16 cellular contexts compared by ENCODE assay signal in the genomic region with DNA sequence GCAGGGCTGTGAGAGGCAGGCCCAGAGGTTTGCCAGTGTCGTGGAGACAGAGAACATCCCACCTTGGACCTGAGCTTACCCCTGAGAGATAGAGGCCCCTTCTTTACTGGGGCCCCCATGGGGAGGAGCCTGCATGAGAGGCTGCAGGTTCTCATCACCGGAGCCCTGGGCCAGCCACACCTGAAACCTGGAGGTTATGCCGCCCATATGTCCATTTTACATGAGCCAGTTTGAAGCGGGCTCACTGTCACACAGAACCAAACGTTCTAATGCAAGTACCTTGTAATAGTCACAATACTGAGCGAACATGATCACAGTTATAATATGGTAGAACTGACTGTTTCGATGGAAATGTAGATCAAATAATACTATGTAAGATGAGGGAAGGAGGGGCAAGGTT. TPM values are rescaled to one million over a fixed set of nuclear protein-coding genes. Genes with fewer than 3 reads are reported as not detected.
DNase-seq lines count a peak whose midpoint lies in the region; ATAC-seq and TF ChIP-seq lines count a peak whose summit lies in the region.
"Had no signal": no experiment of that assay in that cellular context is flagged by ENCODE, and none has a peak within 500 bp of the region (broad histone marks: within the 10 kb centered on the region; RNA-seq: fewer than 3 reads in every experiment).

No MANE protein-coding gene starts in this region.

- no peaks in the 10 kb centered on the region for H3K79me2 ChIP-seq in DND-41 (ENCODE audit: insufficient read depth, low read length)

- H3K36me3 ChIP-seq in DND-41 (ENCODE audit: insufficient read depth, low read length), result no peaks in the 10 kb centered on the region
- H3K36me3 ChIP-seq in CD4-positive, alpha-beta memory T cell (ENCODE audit: insufficient read depth, low read length), result no peaks in the 10 kb centered on the region
- H3K36me3 ChIP-seq: HAP-1 had no signal

- no peak overlapping the region for H3K4me3 Mint-ChIP-seq in T-helper 17 cell
- no peak overlapping the region for H3K4me3 Mint-ChIP-seq in CD4-positive, alpha-beta memory T cell

- peaks cover 34% of the 10 kb centered on the region for H3K27me3 Mint-ChIP-seq in T-helper 17 cell
- peaks cover 0 to 6% of the 10 kb centered on the region in 2 donors for H3K27me3 Mint-ChIP-seq in CD4-positive, alpha-beta memory T cell

- CTCF ChIA-PET in CD4-positive, alpha-beta memory T cell (lab: Charles Lee; ENCODE audit: partially characterized antibody), result interaction anchor here (1.4 kb wide), 1 partner anchor 12 kb away, joined by 4 read pairs; no protein-coding TSS in a partner anchor

- H3K4me2 ChIP-seq in DND-41 (ENCODE audit: insufficient read depth, low read length), result no peak overlapping the region

- H3K4me1 ChIP-seq in DND-41 (ENCODE audit: insufficient read depth, low read length), result peaks cover 45% of the 10 kb centered on the region
- H3K4me1 ChIP-seq in CD4-positive, alpha-beta memory T cell (ENCODE audit: insufficient read depth, low read length), result no peaks in the 10 kb centered on the region
- H3K4me1 ChIP-seq: HAP-1 had no signal

- ATAC-seq in DND-41 (ENCODE audit: insufficient read depth, low read depth) (no peak), T-helper 17 cell (no peak)

- H3K27me3 ChIP-seq in DND-41 (ENCODE audit: insufficient read depth, low read length, poor library complexity) (no peaks in the 10 kb centered on the region), dorsolateral prefrontal cortex (no peaks in the 10 kb centered on the region)
- peaks cover 2% of the 10 kb centered on the region for H3K27me3 ChIP-seq in CD4-positive, alpha-beta memory T cell (ENCODE audit: insufficient read depth, low read length)

- intact Hi-C loops in dorsolateral prefrontal cortex (cut with DNase I), result loop anchor here in 1 of 2 donors (10.0 kb wide), 1 partner anchor 185 kb away; no protein-coding TSS in a partner anchor
- intact Hi-C loops in CD4-positive, alpha-beta memory T cell (cut with micrococcal nuclease), result no loop called here

- H3K27ac Mint-ChIP-seq in T-helper 17 cell, result peak overlapping the region; percentile 21
- H3K27ac Mint-ChIP-seq in CD4-positive, alpha-beta memory T cell, result peak overlapping the region in 1 of 7 donors; percentile 52

- H3K9me3 ChIP-seq in DND-41 (ENCODE audit: insufficient read depth, low read length, severe bottlenecking) (no peaks in the 10 kb centered on the region), T-helper 17 cell (ENCODE audit: control insufficient read depth, low read length, poor library complexity, severe bottlenecking) (no peaks in the 10 kb centered on the region)
- no peaks in the 10 kb centered on the region for H3K9me3 ChIP-seq in CD4-positive, alpha-beta memory T cell (ENCODE audit: control insufficient read depth in 1 of 2, low read length in 2 of 2)
- H3K9me3 ChIP-seq: HAP-1 had no signal

- peak overlapping the region; percentile 90 for H3K27ac ChIP-seq in DND-41 (ENCODE audit: low read length)
- peak overlapping the region in 54 of 59 donors; percentile 64 to 95 (median 86) for H3K27ac ChIP-seq in dorsolateral prefrontal cortex
- peak overlapping the region; percentile 82 for H3K27ac ChIP-seq in substantia nigra (ENCODE audit: low read depth, low read length, poor library complexity, severe bottlenecking)
- H3K27ac ChIP-seq in CD4-positive, alpha-beta memory T cell (ENCODE audit: low read depth, low read length), result no peak overlapping the region
- H3K27ac ChIP-seq: GM23248 had no signal

- no peak overlapping the region for H2AFZ ChIP-seq in DND-41 (ENCODE audit: low read depth, low read length)
- H2AFZ ChIP-seq: GM23248 had no signal

- H3K9me3 Mint-ChIP-seq in CD4-positive, alpha-beta memory T cell, result no peaks in the 10 kb centered on the region

- TF ChIP-seq CTCF in DND-41 (IDR thresholded peaks at IDR 0.05; ENCODE audit: borderline replicate concordance, extremely low read depth, low read length, poor library complexity, severe bottlenecking) (no peak), dorsolateral prefrontal cortex (IDR thresholded peaks at IDR 0.05 in 54 of 56, conservative IDR thresholded peaks at IDR 0.05 in 2 of 56; ENCODE audit: low read depth in 1 of 56, partially characterized antibody in 56 of 56) (no peak)

- H3K9ac ChIP-seq in DND-41 (ENCODE audit: low read depth, low read length), result peak overlapping the region; percentile 52
- H3K9ac ChIP-seq: GM23248 had no signal

- no peak for DNase-seq in DND-41
- no peak for DNase-seq in T-helper 17 cell
- DNase-seq in dorsolateral prefrontal cortex, result peak in 1 of 10 donors; percentile 47
- DNase-seq in substantia nigra (lab: John Stamatoyannopoulos, UW), result no peak
- no peak for DNase-seq in A172 (ENCODE audit: low spot score)
- no peak for DNase-seq in hepatic stellate cell (ENCODE audit: low spot score)
- no peak for DNase-seq in CD4-positive, alpha-beta memory T cell
- DNase-seq: ACHN, COR-L47, DMS 273 treated with DMSO at 0.1 percent for 48 hours, GDM1, GM23248, NCI-H1105, NCI-H2081 treated with DMSO at 0.1 percent for 48 hours, NCI-H446 treated with DMSO at 0.1 percent for 48 hours had no signal

- POLR2A ChIA-PET in CD4-positive, alpha-beta memory T cell (lab: Charles Lee; ENCODE audit: partially characterized antibody), result no interaction called here

- peaks cover 12% of the 10 kb centered on the region for H3K4me1 Mint-ChIP-seq in T-helper 17 cell
- H3K4me1 Mint-ChIP-seq in CD4-positive, alpha-beta memory T cell, result peaks cover 0 to 2% (median under 1%) of the 10 kb centered on the region in 4 donors

- no peaks in the 10 kb centered on the region for H3K36me3 Mint-ChIP-seq in T-helper 17 cell (ENCODE audit: low read depth)
- no peaks in the 10 kb centered on the region for H3K36me3 Mint-ChIP-seq in CD4-positive, alpha-beta memory T cell

- no peaks in the 10 kb centered on the region for H4K20me1 ChIP-seq in DND-41 (ENCODE audit: insufficient read depth, low read length)

- H3K4me3 ChIP-seq in DND-41 (ENCODE audit: low read depth in 1 of 2, low read length in 2 of 2), result no peak overlapping the region
- no peak overlapping the region for H3K4me3 ChIP-seq in dorsolateral prefrontal cortex
- H3K4me3 ChIP-seq in CD4-positive, alpha-beta memory T cell (ENCODE audit: low read length in 2 of 2), result no peak overlapping the region
- H3K4me3 ChIP-seq: GM23248, HAP-1 had no signal

RNA-seq across cellular contexts. Expression of gene IQSEC1, which starts 6.3 kb away (rescaled TPM):
- 100 to 1,000 TPM; 114 to 128 TPM for total RNA-seq in T-helper 17 cell
- total RNA-seq in dorsolateral prefrontal cortex, result 100 to 1,000 TPM; 128 to 330 (median 245) TPM
- 22.5 and 25.8 TPM in 2 replicates for total RNA-seq in A172 (2014; rRNA removed; shearing (Covaris generic))
- 10 to 100 TPM; 79.3 to 82.0 TPM for total RNA-seq in CD4-positive, alpha-beta memory T cell
- 10 to 100 TPM; 11.9 to 45.3 TPM for polyA plus RNA-seq in CD4-positive, alpha-beta memory T cell
